In genomic region chr11:13963169-13963948, GRCh38 we compare ENCODE assay signal across 8 cellular contexts. TPM values are rescaled to one million over a fixed set of nuclear protein-coding genes. Genes with fewer than 3 reads are reported as not detected.
A peak's percentile ranks its signal among the peaks of the same experiment; 100 is the strongest.
DNase-seq lines count a peak whose midpoint lies in the region; ATAC-seq and FAIRE-seq lines count a peak whose summit lies in the region.

No MANE protein-coding gene starts in this region.

- peak; percentile 44 to 54 for DNase-seq in activated T-cell treated with anti-CD3 and anti-CD28 coated beads, Interleukin-2, amount 50 U/mL, for 48 hours
- DNase-seq in left cardiac atrium (peak; percentile 42), sciatic nerve (ENCODE audit: low spot score) (peak; percentile 60), urothelium cell line (ENCODE audit: low spot score) (no peak), NCI-H1048 (lab: John Stamatoyannopoulos, UW) (no peak), SIG-M5 treated with dmso at 0.1 percent for 504 hours (lab: John Stamatoyannopoulos, UW; ENCODE audit: unreplicated experiment) (no peak), HuH-7 (ENCODE audit: low spot score) (no peak)

- ATAC-seq in GM19351 (IDR thresholded peaks at IDR 0.05; ENCODE audit: unreplicated experiment) (peak; percentile 42), left cardiac atrium (peak; percentile 54 to 65), sciatic nerve (peak; percentile 62)

- intact Hi-C loops in left cardiac atrium (cut with DNase I) (loop anchor here in 1 of 2 donors (10.0 kb wide), 1 partner anchor 181 kb away; no protein-coding TSS in a partner anchor), sciatic nerve (cut with DNase I) (no loop called here)

- FAIRE-seq in urothelium cell line (lab: Jason Lieb, UNC): no peak

RNA-seq across cellular contexts. Expression of gene SPON1, which starts 0.8 kb away (rescaled TPM):
- total RNA-seq in left cardiac atrium: 10 to 100 TPM; 21.1 to 23.4 TPM
- 3.2 TPM for total RNA-seq in sciatic nerve

Comparison
In these comparisons a context has a peak if more than half of its experiments do, and no peak if none do; other contexts are left out.
1. DNase-seq: peak in activated T-cell treated with anti-CD3 and anti-CD28 coated beads, Interleukin-2, amount 50 U/mL, for 48 hours (2 of 2), left cardiac atrium (single experiment) and sciatic nerve (single experiment); none in urothelium cell line (single experiment), NCI-H1048 (single experiment), SIG-M5 treated with dmso at 0.1 percent for 504 hours (single experiment) and HuH-7 (single experiment).
2. Peak in every context shown above with its lines, with median percentiles within 50 percentile points of each other: ATAC-seq.